1 cellular context compared by ENCODE assay signal in the genomic region with DNA sequence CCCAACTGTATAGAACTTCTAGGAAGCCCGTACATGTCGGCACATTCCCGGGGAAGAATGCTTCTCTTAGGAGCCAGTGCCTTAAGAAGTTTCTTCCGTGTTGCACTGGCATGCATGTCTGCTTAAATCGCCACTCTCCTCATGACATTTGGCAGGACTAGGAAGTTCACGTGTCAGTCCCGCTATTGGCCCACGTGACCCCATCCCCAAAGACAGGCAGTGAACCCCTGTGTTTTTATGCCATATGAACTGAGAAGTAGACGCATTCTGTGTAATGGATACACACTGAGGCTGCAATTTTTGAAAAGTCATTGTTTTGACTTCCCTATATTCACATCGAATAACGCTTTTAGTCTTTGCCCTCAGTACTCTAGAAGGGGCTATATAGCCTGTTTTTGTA.
TF ChIP-seq lines count a peak whose summit lies in the region.

No MANE protein-coding gene starts in this region.

TF ChIP-seq in HepG2, 621 proteins besides CTCF, POLR2A, EP300 and RAD21 (continued from another document):
- TF ChIP-seq, protein P1, sequence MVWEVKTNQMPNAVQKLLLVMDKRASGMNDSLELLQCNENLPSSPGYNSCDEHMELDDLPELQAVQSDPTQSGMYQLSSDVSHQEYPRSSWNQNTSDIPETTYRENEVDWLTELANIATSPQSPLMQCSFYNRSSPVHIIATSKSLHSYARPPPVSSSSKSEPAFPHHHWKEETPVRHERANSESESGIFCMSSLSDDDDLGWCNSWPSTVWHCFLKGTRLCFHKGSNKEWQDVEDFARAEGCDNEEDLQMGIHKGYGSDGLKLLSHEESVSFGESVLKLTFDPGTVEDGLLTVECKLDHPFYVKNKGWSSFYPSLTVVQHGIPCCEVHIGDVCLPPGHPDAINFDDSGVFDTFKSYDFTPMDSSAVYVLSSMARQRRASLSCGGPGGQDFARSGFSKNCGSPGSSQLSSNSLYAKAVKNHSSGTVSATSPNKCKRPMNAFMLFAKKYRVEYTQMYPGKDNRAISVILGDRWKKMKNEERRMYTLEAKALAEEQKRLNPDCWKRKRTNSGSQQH (CRISPR knock-in tag; IDR thresholded peaks at IDR 0.05; ENCODE audit: low read depth): no peak
- TF ChIP-seq, protein P2, sequence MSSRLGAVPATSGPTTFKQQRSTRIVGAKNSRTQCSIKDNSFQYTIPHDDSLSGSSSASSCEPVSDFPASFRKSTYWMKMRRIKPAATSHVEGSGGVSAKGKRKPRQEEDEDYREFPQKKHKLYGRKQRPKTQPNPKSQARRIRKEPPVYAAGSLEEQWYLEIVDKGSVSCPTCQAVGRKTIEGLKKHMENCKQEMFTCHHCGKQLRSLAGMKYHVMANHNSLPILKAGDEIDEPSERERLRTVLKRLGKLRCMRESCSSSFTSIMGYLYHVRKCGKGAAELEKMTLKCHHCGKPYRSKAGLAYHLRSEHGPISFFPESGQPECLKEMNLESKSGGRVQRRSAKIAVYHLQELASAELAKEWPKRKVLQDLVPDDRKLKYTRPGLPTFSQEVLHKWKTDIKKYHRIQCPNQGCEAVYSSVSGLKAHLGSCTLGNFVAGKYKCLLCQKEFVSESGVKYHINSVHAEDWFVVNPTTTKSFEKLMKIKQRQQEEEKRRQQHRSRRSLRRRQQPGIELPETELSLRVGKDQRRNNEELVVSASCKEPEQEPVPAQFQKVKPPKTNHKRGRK (CRISPR knock-in tag; IDR thresholded peaks at IDR 0.05): no peak
- TF ChIP-seq, protein P3, sequence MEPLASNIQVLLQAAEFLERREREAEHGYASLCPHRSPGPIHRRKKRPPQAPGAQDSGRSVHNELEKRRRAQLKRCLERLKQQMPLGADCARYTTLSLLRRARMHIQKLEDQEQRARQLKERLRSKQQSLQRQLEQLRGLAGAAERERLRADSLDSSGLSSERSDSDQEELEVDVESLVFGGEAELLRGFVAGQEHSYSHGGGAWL (CRISPR knock-in tag; IDR thresholded peaks at IDR 0.05): no peak
